ENCODE assay signal across 1 cellular context in genomic region chr11:111367411-111368284, GRCh38.
TF ChIP-seq lines count a peak whose summit lies in the region.

No MANE protein-coding gene starts in this region.

TF ChIP-seq in GM12878, 131 proteins besides CTCF, POLR2A, EP300 and RAD21 (continued from another document):
- TF ChIP-seq ZBTB4 (CRISPR knock-in tag; IDR thresholded peaks at IDR 0.05) (no peak), ZNF274 (IDR thresholded peaks at IDR 0.05; ENCODE audit: insufficient read depth, insufficient read length) (no peak), HDAC2 (IDR thresholded peaks at IDR 0.05) (no peak), WRNIP1 (IDR thresholded peaks at IDR 0.05; ENCODE audit: borderline replicate concordance, low read depth, low read length) (no peak), SMARCA5 (IDR thresholded peaks at IDR 0.05) (no peak), MTA2 (IDR thresholded peaks at IDR 0.05; ENCODE audit: low read depth) (peak; percentile 70; the same call in 1 of the 2 replicates), NFIC (IDR thresholded peaks at IDR 0.05; ENCODE audit: low read depth, low read length) (peak; percentile 95), MLLT1 (IDR thresholded peaks at IDR 0.05) (no peak)
